Comparison of ENCODE assay signal across 19 cellular contexts in genomic region chr13:111415765-111416164, GRCh38.
DNase-seq lines count a peak whose midpoint lies in the region; ATAC-seq, FAIRE-seq and TF ChIP-seq lines count a peak whose summit lies in the region.
"Had no signal": no experiment of that assay in that cellular context is flagged by ENCODE, and none has a peak within 500 bp of the region (broad histone marks: within the 10 kb centered on the region; RNA-seq: fewer than 3 reads in every experiment).

No MANE protein-coding gene starts in this region.

- H3K56ac ChIP-seq in IMR-90 (ENCODE audit: extremely low read depth, insufficient read depth, low read length), result no peak overlapping the region

- dilution Hi-C loops in IMR-90 (cut with HindIII; ENCODE audit: low sequenced_read_pairs, unreplicated experiment), result no loop called here

- POLR2A ChIA-PET in A549 (lab: Yijun Ruan, JAX), result no interaction called here
- POLR2A ChIA-PET in IMR-90 (lab: Charles Lee; ENCODE audit: unreplicated experiment), result no interaction called here

- H2BK20ac ChIP-seq in IMR-90 (ENCODE audit: low read depth, low read length), result no peak overlapping the region

- no peak overlapping the region for H3K9ac ChIP-seq in IMR-90 (ENCODE audit: low read depth, low read length)
- H3K9ac ChIP-seq: BLaER1 had no signal

- no peak overlapping the region for H2BK120ac ChIP-seq in IMR-90 (ENCODE audit: low read depth, low read length)

- CTCF ChIA-PET in A549 (lab: Yijun Ruan, JAX) (interaction anchor here (1.5 kb wide), 1 partner anchor 10 kb away, joined by 3 read pairs; no protein-coding TSS in a partner anchor), IMR-90 (lab: Yijun Ruan, JAX) (interaction anchor here (0.9 kb wide), 1 partner anchor 410 kb away, joined by 4 read pairs; no protein-coding TSS in a partner anchor)

- H3K27me3 ChIP-seq in IMR-90 (ENCODE audit: control insufficient read depth, insufficient read depth, low read length), result peaks cover 18% of the 10 kb centered on the region
- H3K27me3 ChIP-seq: BLaER1 had no signal

- no peak for TF ChIP-seq EP300 in A549 (IDR thresholded peaks at IDR 0.05)

- no peak for TF ChIP-seq CTCF in A549 (IDR thresholded peaks at IDR 0.05)
- no peak for TF ChIP-seq CTCF in IMR-90 (conservative IDR thresholded peaks at IDR 0.05; ENCODE audit: low read depth, low read length)

- TF ChIP-seq POLR2A in A549 (IDR thresholded peaks at IDR 0.05; ENCODE audit: low read length) (no peak), IMR-90 (IDR thresholded peaks at IDR 0.05; ENCODE audit: low read depth, low read length) (no peak)

- H4K8ac ChIP-seq in IMR-90 (ENCODE audit: low read depth in 2 of 2, low read length in 2 of 2), result no peak overlapping the region

- FAIRE-seq in A549 (lab: Jason Lieb, UNC) (no peak), frontal cortex (lab: Jason Lieb, UNC) (peak; percentile 64)
- FAIRE-seq: GM12878 had no signal

- H3K9me3 ChIP-seq in A549 (no peaks in the 10 kb centered on the region), IMR-90 (ENCODE audit: control insufficient read depth, insufficient read depth, low read length) (no peaks in the 10 kb centered on the region)
- H3K9me3 ChIP-seq: BLaER1, Caco-2 had no signal

- H4K5ac ChIP-seq in IMR-90 (ENCODE audit: low read depth, low read length), result no peak overlapping the region

- no peak overlapping the region for H2AK9ac ChIP-seq in IMR-90 (replicated peaks; ENCODE audit: low read depth, low read length, poor library complexity)

- no peak overlapping the region for H3K4me2 ChIP-seq in A549
- no peak overlapping the region for H3K4me2 ChIP-seq in IMR-90 (ENCODE audit: low read depth, low read length)
- H3K4me2 ChIP-seq: BLaER1, GM23338 had no signal

- intact Hi-C loops in IMR-90 (cut with micrococcal nuclease), result no loop called here

- in situ Hi-C loops in IMR-90 (cut with MboI; ENCODE audit: low sequenced_read_pairs), result no loop called here

- TF ChIP-seq RAD21 in A549 (conservative IDR thresholded peaks at IDR 0.05 in 1 of 2, IDR thresholded peaks at IDR 0.05 in 1 of 2) (no peak), IMR-90 (IDR thresholded peaks at IDR 0.05; ENCODE audit: low read length) (no peak)

- WGBS in A549 (ENCODE audit: missing lambda C conversion rate), result 57% methylated on average over 1 of the region's 1 CpG
- WGBS in IMR-90 (ENCODE audit: extremely low coverage in 2 of 2, insufficient read length in 1 of 2), 2 experiments, result no CpG with 5 or more reads among the region's 1 CpG

- H3K23ac ChIP-seq in IMR-90 (ENCODE audit: low read depth, low read length), result no peak overlapping the region

- no TSS peak for BruUV-seq in IMR-90 (replicated peaks; lab: Mats Ljungman, UMichigan)

- DNase-seq in A549 (ENCODE audit: low read depth in 1 of 2, low spot score in 1 of 2) (no peak), IMR-90 (no peak), frontal cortex (ENCODE audit: low spot score in 2 of 2) (no peak), activated gamma-delta T cell (lab: John Stamatoyannopoulos, UW) (no peak), GM19238 (ENCODE audit: insufficient read length, low spot score) (no peak), NCI-H524 (lab: John Stamatoyannopoulos, UW) (no peak)
- DNase-seq: 8988T; Caco-2; CD4-positive, CD25-positive, alpha-beta regulatory T cell; CD8-positive, alpha-beta T cell; DMS153; DND-41; GDM1; H9 had no signal

- no peaks in the 10 kb centered on the region for H3K9me1 ChIP-seq in IMR-90 (ENCODE audit: insufficient read depth, low read length)

- H3K4ac ChIP-seq in IMR-90 (ENCODE audit: low read depth, low read length), result no peak overlapping the region

- no peak overlapping the region for H4K91ac ChIP-seq in IMR-90 (ENCODE audit: insufficient read depth, low read depth, low read length)

- no peaks in the 10 kb centered on the region for H3K79me1 ChIP-seq in IMR-90 (ENCODE audit: low read depth in 1 of 2, low read length in 2 of 2)

- H3K4me3 ChIP-seq in A549 (no peak overlapping the region), IMR-90 (ENCODE audit: insufficient read depth, low read depth, low read length) (no peak overlapping the region)
- H3K4me3 ChIP-seq: BLaER1, GM12878, GM23338 had no signal

- H2AK5ac ChIP-seq in IMR-90 (ENCODE audit: low read depth, low read length), result no peak overlapping the region

- H2BK15ac ChIP-seq in IMR-90 (ENCODE audit: low read depth, low read length), result no peak overlapping the region

- ATAC-seq in A549, result no peak
- no peak for ATAC-seq in IMR-90 (ENCODE audit: low read depth)
- ATAC-seq: CD8-positive, alpha-beta T cell; GM12878; GM23338; HCT116 had no signal

- no peak overlapping the region for H3K14ac ChIP-seq in IMR-90 (replicated peaks; ENCODE audit: low read depth, low read length)

- H3K18ac ChIP-seq in IMR-90 (ENCODE audit: low read depth, low read length), result no peak overlapping the region

- H3K27ac ChIP-seq in A549 (no peak overlapping the region), IMR-90 (ENCODE audit: insufficient read depth, low read length) (no peak overlapping the region)
- H3K27ac ChIP-seq: BLaER1, C4-2B had no signal

- H2BK5ac ChIP-seq in IMR-90 (ENCODE audit: low read depth, low read length, poor library complexity, severe bottlenecking), result no peak overlapping the region

- no peak overlapping the region for H2AFZ ChIP-seq in IMR-90 (replicated peaks; ENCODE audit: low read length, poor library complexity)
- H2AFZ ChIP-seq: GM23338 had no signal

- no peaks in the 10 kb centered on the region for H3K36me3 ChIP-seq in IMR-90 (ENCODE audit: control insufficient read depth, insufficient read depth, low read length)
- H3K36me3 ChIP-seq: BLaER1 had no signal

- no peaks in the 10 kb centered on the region for H4K20me1 ChIP-seq in IMR-90 (ENCODE audit: insufficient read depth, low read length)
- H4K20me1 ChIP-seq: BLaER1 had no signal

- H3K4me1 ChIP-seq in A549, result no peaks in the 10 kb centered on the region
- no peaks in the 10 kb centered on the region for H3K4me1 ChIP-seq in IMR-90 (ENCODE audit: control insufficient read depth, insufficient read depth, low read length)
- H3K4me1 ChIP-seq: BLaER1, Caco-2 had no signal

TF ChIP-seq in A549, 52 proteins besides CTCF, POLR2A, EP300 and RAD21:
- TF ChIP-seq NFE2L2 (conservative IDR thresholded peaks at IDR 0.05; ENCODE audit: low read length) (peak; percentile 37; the same call in 1 of the 2 replicates), MAFK (IDR thresholded peaks at IDR 0.05; ENCODE audit: partially characterized antibody) (peak; percentile 40), HOXB13 (CRISPR knock-in tag; IDR thresholded peaks at IDR 0.05; ENCODE audit: low read depth) (no peak)

TF ChIP-seq in IMR-90, 13 proteins besides CTCF, POLR2A, EP300 and RAD21:
- TF ChIP-seq NFE2L2 (IDR thresholded peaks at IDR 0.05; ENCODE audit: low read depth, low read length) (peak; percentile 71), MAFK (IDR thresholded peaks at IDR 0.05; ENCODE audit: low read depth, low read length) (no peak), MXI1 (IDR thresholded peaks at IDR 0.05; ENCODE audit: borderline replicate concordance, low read depth, low read length) (no peak), MAZ (IDR thresholded peaks at IDR 0.05; ENCODE audit: borderline replicate concordance, low read depth, low read length) (no peak), USF2 (IDR thresholded peaks at IDR 0.05; ENCODE audit: low read depth, low read length) (no peak), ELK1 (IDR thresholded peaks at IDR 0.05; ENCODE audit: borderline replicate concordance, low read depth, low read length) (no peak)
TF ChIP-seq in IMR-90: peak in this region for 1.
